ENCODE assay signal across 8 cellular contexts in genomic region chr4:139606600-139607301, GRCh38. TPM values are rescaled to one million over a fixed set of nuclear protein-coding genes. Genes with fewer than 3 reads are reported as not detected.
DNase-seq lines count a peak whose midpoint lies in the region; ATAC-seq lines count a peak whose summit lies in the region.

No MANE protein-coding gene starts in this region.

- H3K9me3 Mint-ChIP-seq in activated T-helper 17 cell treated with anti-CD3 and anti-CD28 coated beads, Interleukin-2, amount 50 U/mL, for 72 hours = peaks cover 13% of the 10 kb centered on the region

- peak overlapping the region; percentile 70 for H3K4me3 Mint-ChIP-seq in activated T-helper 17 cell treated with anti-CD3 and anti-CD28 coated beads, Interleukin-2, amount 50 U/mL, for 72 hours

- peak; percentile 8 for DNase-seq in stimulated activated CD4-positive, alpha-beta T cell treated with anti-CD3 and anti-CD28 coated beads, Interleukin-15, amount 100 ng/mL, for 24 hours
- no peak for DNase-seq in stimulated activated CD4-positive, alpha-beta T cell treated with anti-CD3 and anti-CD28 coated beads, Interleukin-4, amount 100 ng/mL, for 24 hours
- DNase-seq in iris pigment epithelial cell (ENCODE audit: low read depth) = peak; percentile 84
- no peak for DNase-seq in stimulated activated CD8-positive, alpha-beta memory T cell treated with anti-CD3 and anti-CD28 coated beads, Interleukin-4, amount 100 ng/mL, for 48 hours

- ATAC-seq in activated T-helper 17 cell treated with anti-CD3 and anti-CD28 coated beads, Interleukin-2, amount 50 U/mL, for 72 hours (replicated peaks) = peak; percentile 57
- ATAC-seq in HG03280 (IDR thresholded peaks at IDR 0.05; ENCODE audit: unreplicated experiment) (no peak), GM21576 (IDR thresholded peaks at IDR 0.05; ENCODE audit: unreplicated experiment) (no peak), GM19452 (IDR thresholded peaks at IDR 0.05; ENCODE audit: unreplicated experiment) (no peak)

- H3K27ac Mint-ChIP-seq in activated T-helper 17 cell treated with anti-CD3 and anti-CD28 coated beads, Interleukin-2, amount 50 U/mL, for 72 hours = peak overlapping the region; percentile 61

- H3K4me1 Mint-ChIP-seq in activated T-helper 17 cell treated with anti-CD3 and anti-CD28 coated beads, Interleukin-2, amount 50 U/mL, for 72 hours = peaks cover 13% of the 10 kb centered on the region

- H3K27me3 Mint-ChIP-seq in activated T-helper 17 cell treated with anti-CD3 and anti-CD28 coated beads, Interleukin-2, amount 50 U/mL, for 72 hours = peaks cover 21% of the 10 kb centered on the region

- no peaks in the 10 kb centered on the region for H3K36me3 Mint-ChIP-seq in activated T-helper 17 cell treated with anti-CD3 and anti-CD28 coated beads, Interleukin-2, amount 50 U/mL, for 72 hours (ENCODE audit: low read depth)

RNA-seq across cellular contexts. Expression of gene SETD7, which starts 50.7 kb away (rescaled TPM):
- 10 to 100 TPM; 18.0 to 22.7 TPM for total RNA-seq in activated T-helper 17 cell treated with anti-CD3 and anti-CD28 coated beads, Interleukin-2, amount 50 U/mL, for 72 hours

RNA-seq across cellular contexts. Expression of gene MGST2, which starts 58.9 kb away (rescaled TPM):
- total RNA-seq in activated T-helper 17 cell treated with anti-CD3 and anti-CD28 coated beads, Interleukin-2, amount 50 U/mL, for 72 hours = 10 to 100 TPM; 29.2 to 32.0 TPM

Comparison
In these comparisons a context has a peak if more than half of its experiments do, and no peak if none do; other contexts are left out.
1. DNase-seq: peak in stimulated activated CD4-positive, alpha-beta T cell treated with anti-CD3 and anti-CD28 coated beads, Interleukin-15, amount 100 ng/mL, for 24 hours (single experiment) and iris pigment epithelial cell (single experiment); none in stimulated activated CD4-positive, alpha-beta T cell treated with anti-CD3 and anti-CD28 coated beads, Interleukin-4, amount 100 ng/mL, for 24 hours (single experiment) and stimulated activated CD8-positive, alpha-beta memory T cell treated with anti-CD3 and anti-CD28 coated beads, Interleukin-4, amount 100 ng/mL, for 48 hours (single experiment).